ENCODE assay signal across 1 cellular context in the genomic region with DNA sequence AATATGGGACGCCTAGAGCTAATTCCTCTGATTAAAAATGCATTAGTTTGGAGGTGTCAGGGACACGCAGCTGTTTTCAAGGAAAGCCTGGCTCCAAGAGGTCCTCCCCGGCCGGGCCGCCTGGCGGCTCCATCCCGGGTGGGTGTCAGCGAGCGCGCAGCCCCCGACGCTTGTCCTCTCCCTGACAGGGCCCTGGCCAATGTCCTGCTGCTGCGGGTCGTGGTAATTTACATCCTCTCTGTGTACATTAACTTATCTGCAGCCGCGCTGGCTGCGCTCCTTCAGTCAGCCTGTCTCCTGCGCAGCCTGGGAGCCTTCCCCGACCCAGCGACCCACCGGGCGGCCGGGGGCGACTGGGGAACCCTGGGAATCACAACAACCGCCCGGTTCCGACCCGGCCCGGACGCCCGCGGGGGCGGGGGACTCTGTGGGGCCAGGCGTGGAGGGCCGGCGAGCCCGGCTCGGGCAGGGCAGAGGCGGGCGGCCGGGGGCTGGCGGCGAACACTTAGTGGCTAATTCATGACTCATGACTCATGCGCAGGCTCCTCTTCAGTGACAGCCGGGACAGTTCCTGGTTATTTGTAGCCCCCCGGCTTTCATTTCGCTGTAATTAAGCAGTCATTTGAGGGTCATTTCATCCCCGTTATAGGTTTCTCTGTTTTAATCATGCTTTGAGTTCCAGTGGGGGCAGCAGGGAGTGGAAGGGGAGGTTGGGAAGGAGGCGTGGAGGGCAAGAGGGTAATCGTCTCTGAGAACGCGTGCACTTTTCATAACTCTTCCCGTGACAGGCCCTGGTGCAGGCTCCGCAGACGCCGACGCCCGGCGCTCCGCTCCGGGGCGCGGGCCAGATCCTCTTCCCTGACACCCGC.
TF ChIP-seq lines count a peak whose summit lies in the region.

No MANE protein-coding gene starts in this region.

TF ChIP-seq in K562, 482 proteins besides CTCF, POLR2A, EP300 and RAD21 (continued from another document and continues in another):
- TF ChIP-seq, protein P1, sequence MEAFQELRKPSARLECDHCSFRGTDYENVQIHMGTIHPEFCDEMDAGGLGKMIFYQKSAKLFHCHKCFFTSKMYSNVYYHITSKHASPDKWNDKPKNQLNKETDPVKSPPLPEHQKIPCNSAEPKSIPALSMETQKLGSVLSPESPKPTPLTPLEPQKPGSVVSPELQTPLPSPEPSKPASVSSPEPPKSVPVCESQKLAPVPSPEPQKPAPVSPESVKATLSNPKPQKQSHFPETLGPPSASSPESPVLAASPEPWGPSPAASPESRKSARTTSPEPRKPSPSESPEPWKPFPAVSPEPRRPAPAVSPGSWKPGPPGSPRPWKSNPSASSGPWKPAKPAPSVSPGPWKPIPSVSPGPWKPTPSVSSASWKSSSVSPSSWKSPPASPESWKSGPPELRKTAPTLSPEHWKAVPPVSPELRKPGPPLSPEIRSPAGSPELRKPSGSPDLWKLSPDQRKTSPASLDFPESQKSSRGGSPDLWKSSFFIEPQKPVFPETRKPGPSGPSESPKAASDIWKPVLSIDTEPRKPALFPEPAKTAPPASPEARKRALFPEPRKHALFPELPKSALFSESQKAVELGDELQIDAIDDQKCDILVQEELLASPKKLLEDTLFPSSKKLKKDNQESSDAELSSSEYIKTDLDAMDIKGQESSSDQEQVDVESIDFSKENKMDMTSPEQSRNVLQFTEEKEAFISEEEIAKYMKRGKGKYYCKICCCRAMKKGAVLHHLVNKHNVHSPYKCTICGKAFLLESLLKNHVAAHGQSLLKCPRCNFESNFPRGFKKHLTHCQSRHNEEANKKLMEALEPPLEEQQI (IDR thresholded peaks at IDR 0.05): no peak
- TF ChIP-seq KAT7 (CRISPR knock-in tag; IDR thresholded peaks at IDR 0.05; ENCODE audit: borderline replicate concordance): no peak
- no peak for TF ChIP-seq SRSF3 (IDR thresholded peaks at IDR 0.05; ENCODE audit: insufficient read depth, low read length)
- TF ChIP-seq SMC3 (conservative IDR thresholded peaks at IDR 0.05; ENCODE audit: insufficient read depth, low read depth, low read length): no peak
- TF ChIP-seq, protein P2, sequence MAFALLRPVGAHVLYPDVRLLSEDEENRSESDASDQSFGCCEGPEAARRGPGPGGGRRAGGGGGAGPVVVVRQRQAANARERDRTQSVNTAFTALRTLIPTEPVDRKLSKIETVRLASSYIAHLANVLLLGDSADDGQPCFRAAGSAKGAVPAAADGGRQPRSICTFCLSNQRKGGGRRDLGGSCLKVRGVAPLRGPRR (CRISPR knock-in tag; IDR thresholded peaks at IDR 0.05): no peak
- TF ChIP-seq HNRNPK (IDR thresholded peaks at IDR 0.05; ENCODE audit: low read depth, low read length, poor library complexity, severe bottlenecking): no peak
- TF ChIP-seq, protein P3, sequence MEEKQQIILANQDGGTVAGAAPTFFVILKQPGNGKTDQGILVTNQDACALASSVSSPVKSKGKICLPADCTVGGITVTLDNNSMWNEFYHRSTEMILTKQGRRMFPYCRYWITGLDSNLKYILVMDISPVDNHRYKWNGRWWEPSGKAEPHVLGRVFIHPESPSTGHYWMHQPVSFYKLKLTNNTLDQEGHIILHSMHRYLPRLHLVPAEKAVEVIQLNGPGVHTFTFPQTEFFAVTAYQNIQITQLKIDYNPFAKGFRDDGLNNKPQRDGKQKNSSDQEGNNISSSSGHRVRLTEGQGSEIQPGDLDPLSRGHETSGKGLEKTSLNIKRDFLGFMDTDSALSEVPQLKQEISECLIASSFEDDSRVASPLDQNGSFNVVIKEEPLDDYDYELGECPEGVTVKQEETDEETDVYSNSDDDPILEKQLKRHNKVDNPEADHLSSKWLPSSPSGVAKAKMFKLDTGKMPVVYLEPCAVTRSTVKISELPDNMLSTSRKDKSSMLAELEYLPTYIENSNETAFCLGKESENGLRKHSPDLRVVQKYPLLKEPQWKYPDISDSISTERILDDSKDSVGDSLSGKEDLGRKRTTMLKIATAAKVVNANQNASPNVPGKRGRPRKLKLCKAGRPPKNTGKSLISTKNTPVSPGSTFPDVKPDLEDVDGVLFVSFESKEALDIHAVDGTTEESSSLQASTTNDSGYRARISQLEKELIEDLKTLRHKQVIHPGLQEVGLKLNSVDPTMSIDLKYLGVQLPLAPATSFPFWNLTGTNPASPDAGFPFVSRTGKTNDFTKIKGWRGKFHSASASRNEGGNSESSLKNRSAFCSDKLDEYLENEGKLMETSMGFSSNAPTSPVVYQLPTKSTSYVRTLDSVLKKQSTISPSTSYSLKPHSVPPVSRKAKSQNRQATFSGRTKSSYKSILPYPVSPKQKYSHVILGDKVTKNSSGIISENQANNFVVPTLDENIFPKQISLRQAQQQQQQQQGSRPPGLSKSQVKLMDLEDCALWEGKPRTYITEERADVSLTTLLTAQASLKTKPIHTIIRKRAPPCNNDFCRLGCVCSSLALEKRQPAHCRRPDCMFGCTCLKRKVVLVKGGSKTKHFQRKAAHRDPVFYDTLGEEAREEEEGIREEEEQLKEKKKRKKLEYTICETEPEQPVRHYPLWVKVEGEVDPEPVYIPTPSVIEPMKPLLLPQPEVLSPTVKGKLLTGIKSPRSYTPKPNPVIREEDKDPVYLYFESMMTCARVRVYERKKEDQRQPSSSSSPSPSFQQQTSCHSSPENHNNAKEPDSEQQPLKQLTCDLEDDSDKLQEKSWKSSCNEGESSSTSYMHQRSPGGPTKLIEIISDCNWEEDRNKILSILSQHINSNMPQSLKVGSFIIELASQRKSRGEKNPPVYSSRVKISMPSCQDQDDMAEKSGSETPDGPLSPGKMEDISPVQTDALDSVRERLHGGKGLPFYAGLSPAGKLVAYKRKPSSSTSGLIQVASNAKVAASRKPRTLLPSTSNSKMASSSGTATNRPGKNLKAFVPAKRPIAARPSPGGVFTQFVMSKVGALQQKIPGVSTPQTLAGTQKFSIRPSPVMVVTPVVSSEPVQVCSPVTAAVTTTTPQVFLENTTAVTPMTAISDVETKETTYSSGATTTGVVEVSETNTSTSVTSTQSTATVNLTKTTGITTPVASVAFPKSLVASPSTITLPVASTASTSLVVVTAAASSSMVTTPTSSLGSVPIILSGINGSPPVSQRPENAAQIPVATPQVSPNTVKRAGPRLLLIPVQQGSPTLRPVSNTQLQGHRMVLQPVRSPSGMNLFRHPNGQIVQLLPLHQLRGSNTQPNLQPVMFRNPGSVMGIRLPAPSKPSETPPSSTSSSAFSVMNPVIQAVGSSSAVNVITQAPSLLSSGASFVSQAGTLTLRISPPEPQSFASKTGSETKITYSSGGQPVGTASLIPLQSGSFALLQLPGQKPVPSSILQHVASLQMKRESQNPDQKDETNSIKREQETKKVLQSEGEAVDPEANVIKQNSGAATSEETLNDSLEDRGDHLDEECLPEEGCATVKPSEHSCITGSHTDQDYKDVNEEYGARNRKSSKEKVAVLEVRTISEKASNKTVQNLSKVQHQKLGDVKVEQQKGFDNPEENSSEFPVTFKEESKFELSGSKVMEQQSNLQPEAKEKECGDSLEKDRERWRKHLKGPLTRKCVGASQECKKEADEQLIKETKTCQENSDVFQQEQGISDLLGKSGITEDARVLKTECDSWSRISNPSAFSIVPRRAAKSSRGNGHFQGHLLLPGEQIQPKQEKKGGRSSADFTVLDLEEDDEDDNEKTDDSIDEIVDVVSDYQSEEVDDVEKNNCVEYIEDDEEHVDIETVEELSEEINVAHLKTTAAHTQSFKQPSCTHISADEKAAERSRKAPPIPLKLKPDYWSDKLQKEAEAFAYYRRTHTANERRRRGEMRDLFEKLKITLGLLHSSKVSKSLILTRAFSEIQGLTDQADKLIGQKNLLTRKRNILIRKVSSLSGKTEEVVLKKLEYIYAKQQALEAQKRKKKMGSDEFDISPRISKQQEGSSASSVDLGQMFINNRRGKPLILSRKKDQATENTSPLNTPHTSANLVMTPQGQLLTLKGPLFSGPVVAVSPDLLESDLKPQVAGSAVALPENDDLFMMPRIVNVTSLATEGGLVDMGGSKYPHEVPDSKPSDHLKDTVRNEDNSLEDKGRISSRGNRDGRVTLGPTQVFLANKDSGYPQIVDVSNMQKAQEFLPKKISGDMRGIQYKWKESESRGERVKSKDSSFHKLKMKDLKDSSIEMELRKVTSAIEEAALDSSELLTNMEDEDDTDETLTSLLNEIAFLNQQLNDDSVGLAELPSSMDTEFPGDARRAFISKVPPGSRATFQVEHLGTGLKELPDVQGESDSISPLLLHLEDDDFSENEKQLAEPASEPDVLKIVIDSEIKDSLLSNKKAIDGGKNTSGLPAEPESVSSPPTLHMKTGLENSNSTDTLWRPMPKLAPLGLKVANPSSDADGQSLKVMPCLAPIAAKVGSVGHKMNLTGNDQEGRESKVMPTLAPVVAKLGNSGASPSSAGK (IDR thresholded peaks at IDR 0.05): peak; percentile 86
- TF ChIP-seq ARID2 (IDR thresholded peaks at IDR 0.05): no peak
- 0 out of 2 replicates have a peak, but pooled peaks have one; percentile 44 for TF ChIP-seq JUN (IDR thresholded peaks at IDR 0.05; ENCODE audit: borderline replicate concordance, low read depth, low read length)
- TF ChIP-seq JUN (CRISPR knock-in tag; IDR thresholded peaks at IDR 0.05; ENCODE audit: borderline replicate concordance): no peak
- no peak for TF ChIP-seq NCOA1 (IDR thresholded peaks at IDR 0.05; ENCODE audit: low read depth)
- TF ChIP-seq E2F3 (CRISPR knock-in tag; IDR thresholded peaks at IDR 0.05): no peak
- TF ChIP-seq MXI1 (IDR thresholded peaks at IDR 0.05; ENCODE audit: low read depth, low read length): no peak
- peak; percentile 70; the same call in 1 of the 2 replicates for TF ChIP-seq ATF7 (IDR thresholded peaks at IDR 0.05)
- no peak for TF ChIP-seq SRSF7 (optimal IDR thresholded peaks at IDR 0.05; ENCODE audit: low read depth, low read length)
- TF ChIP-seq TAF15 (IDR thresholded peaks at IDR 0.05; ENCODE audit: low read depth, low read length): no peak
- TF ChIP-seq HMG20B (CRISPR knock-in tag; IDR thresholded peaks at IDR 0.05): no peak
- peak; percentile 47; the same call in 1 of the 2 replicates for TF ChIP-seq NFE2 (IDR thresholded peaks at IDR 0.05; ENCODE audit: low read depth)
- no peak for TF ChIP-seq SRSF1 (IDR thresholded peaks at IDR 0.05; ENCODE audit: low read depth, low read length)
- TF ChIP-seq ZNF445 (CRISPR knock-in tag; IDR thresholded peaks at IDR 0.05; ENCODE audit: low read depth): no peak
- no peak for TF ChIP-seq CBFA2T2 (conservative IDR thresholded peaks at IDR 0.05)
- 0 out of 2 replicates have a peak, but pooled peaks have one; percentile 72 for TF ChIP-seq KDM2B (CRISPR knock-in tag; IDR thresholded peaks at IDR 0.05)
- no peak for TF ChIP-seq ZNF589 (CRISPR knock-in tag; IDR thresholded peaks at IDR 0.05; ENCODE audit: low read depth)
- no peak for TF ChIP-seq C11orf30 (IDR thresholded peaks at IDR 0.05; ENCODE audit: low read depth)
- TF ChIP-seq EGR1 (conservative IDR thresholded peaks at IDR 0.05): peak; percentile 65
- TF ChIP-seq ETV6 (IDR thresholded peaks at IDR 0.05; ENCODE audit: borderline replicate concordance in 1 of 2, low read depth in 2 of 2, low read length in 1 of 2): no peak
- no peak for TF ChIP-seq ETV6 (CRISPR knock-in tag; IDR thresholded peaks at IDR 0.05; ENCODE audit: borderline replicate concordance)
- TF ChIP-seq, protein P4, sequence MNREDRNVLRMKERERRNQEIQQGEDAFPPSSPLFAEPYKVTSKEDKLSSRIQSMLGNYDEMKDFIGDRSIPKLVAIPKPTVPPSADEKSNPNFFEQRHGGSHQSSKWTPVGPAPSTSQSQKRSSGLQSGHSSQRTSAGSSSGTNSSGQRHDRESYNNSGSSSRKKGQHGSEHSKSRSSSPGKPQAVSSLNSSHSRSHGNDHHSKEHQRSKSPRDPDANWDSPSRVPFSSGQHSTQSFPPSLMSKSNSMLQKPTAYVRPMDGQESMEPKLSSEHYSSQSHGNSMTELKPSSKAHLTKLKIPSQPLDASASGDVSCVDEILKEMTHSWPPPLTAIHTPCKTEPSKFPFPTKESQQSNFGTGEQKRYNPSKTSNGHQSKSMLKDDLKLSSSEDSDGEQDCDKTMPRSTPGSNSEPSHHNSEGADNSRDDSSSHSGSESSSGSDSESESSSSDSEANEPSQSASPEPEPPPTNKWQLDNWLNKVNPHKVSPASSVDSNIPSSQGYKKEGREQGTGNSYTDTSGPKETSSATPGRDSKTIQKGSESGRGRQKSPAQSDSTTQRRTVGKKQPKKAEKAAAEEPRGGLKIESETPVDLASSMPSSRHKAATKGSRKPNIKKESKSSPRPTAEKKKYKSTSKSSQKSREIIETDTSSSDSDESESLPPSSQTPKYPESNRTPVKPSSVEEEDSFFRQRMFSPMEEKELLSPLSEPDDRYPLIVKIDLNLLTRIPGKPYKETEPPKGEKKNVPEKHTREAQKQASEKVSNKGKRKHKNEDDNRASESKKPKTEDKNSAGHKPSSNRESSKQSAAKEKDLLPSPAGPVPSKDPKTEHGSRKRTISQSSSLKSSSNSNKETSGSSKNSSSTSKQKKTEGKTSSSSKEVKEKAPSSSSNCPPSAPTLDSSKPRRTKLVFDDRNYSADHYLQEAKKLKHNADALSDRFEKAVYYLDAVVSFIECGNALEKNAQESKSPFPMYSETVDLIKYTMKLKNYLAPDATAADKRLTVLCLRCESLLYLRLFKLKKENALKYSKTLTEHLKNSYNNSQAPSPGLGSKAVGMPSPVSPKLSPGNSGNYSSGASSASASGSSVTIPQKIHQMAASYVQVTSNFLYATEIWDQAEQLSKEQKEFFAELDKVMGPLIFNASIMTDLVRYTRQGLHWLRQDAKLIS (CRISPR knock-in tag; IDR thresholded peaks at IDR 0.05): no peak
- TF ChIP-seq RAD51 (IDR thresholded peaks at IDR 0.05; ENCODE audit: borderline replicate concordance, low read depth): no peak
- TF ChIP-seq NFYB (IDR thresholded peaks at IDR 0.05; ENCODE audit: extremely low read depth, insufficient read length): no peak
- TF ChIP-seq GABPB1 (CRISPR knock-in tag; IDR thresholded peaks at IDR 0.05): no peak
- TF ChIP-seq ELF2 (CRISPR knock-in tag; IDR thresholded peaks at IDR 0.05): no peak
- peak; percentile 71; the same call in 1 of the 2 replicates for TF ChIP-seq SMARCE1 (IDR thresholded peaks at IDR 0.05)
- TF ChIP-seq CAMTA2 (CRISPR knock-in tag; conservative IDR thresholded peaks at IDR 0.05): no peak
- TF ChIP-seq CREB1 (IDR thresholded peaks at IDR 0.05): 0 out of 2 replicates have a peak, but pooled peaks have one; percentile 11
- TF ChIP-seq CREB1 (CRISPR knock-in tag; IDR thresholded peaks at IDR 0.05): no peak
- TF ChIP-seq, protein P5, sequence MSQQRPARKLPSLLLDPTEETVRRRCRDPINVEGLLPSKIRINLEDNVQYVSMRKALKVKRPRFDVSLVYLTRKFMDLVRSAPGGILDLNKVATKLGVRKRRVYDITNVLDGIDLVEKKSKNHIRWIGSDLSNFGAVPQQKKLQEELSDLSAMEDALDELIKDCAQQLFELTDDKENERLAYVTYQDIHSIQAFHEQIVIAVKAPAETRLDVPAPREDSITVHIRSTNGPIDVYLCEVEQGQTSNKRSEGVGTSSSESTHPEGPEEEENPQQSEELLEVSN (IDR thresholded peaks at IDR 0.05; ENCODE audit: borderline replicate concordance in 1 of 2, extremely low read depth in 1 of 2, insufficient read depth in 1 of 2, insufficient read length in 1 of 2, low read depth in 1 of 2, low read length in 1 of 2, poor library complexity in 1 of 2, severe bottlenecking in 1 of 2): peak; percentile 66 to 87
- TF ChIP-seq FOXA1 (IDR thresholded peaks at IDR 0.05; ENCODE audit: borderline replicate concordance): no peak
- TF ChIP-seq RUNX1 (IDR thresholded peaks at IDR 0.05; ENCODE audit: low read depth): no peak
- no peak for TF ChIP-seq TARDBP (IDR thresholded peaks at IDR 0.05)
- no peak for TF ChIP-seq DNMT1 (IDR thresholded peaks at IDR 0.05)
- no peak for TF ChIP-seq GATA2 (CRISPR knock-in tag; IDR thresholded peaks at IDR 0.05)
- no peak for TF ChIP-seq ERF (CRISPR knock-in tag; IDR thresholded peaks at IDR 0.05)
